1 cellular context compared by ENCODE assay signal in the genomic region with DNA sequence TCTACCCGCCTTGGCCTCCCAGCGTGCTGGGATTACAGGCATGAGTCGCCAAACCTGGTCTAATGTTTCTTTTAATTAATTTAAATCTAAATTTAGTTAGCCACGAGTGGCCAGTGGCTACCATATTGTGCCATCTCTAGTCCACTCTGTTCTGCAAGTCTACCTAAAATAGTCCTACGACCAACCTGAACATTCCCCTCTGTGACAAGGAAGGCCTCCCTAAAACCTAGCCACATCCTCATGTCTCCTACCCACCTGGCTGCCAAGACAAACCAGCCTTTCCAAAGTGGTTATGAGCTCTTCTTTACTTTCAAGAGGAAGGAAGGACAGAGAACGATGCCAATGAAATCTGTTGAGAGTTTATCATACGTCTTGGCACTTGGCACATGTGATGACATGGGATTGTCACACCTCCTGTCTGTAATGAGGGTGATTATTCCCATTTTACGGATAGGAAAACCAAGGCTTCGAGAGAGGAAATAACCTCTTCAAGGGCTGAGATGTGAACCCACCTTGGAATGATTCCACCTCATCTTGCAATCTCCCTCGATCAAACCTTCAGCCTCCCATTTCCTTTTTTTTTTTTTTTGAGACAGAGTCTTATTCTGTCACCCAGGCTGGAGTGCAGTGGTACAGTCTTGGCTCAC.
A peak's percentile ranks its signal among the peaks of the same experiment; 100 is the strongest.
TF ChIP-seq lines count a peak whose summit lies in the region.

No MANE protein-coding gene starts in this region.

TF ChIP-seq in HepG2, 621 proteins besides CTCF, POLR2A, EP300 and RAD21:
- TF ChIP-seq HMG20B (CRISPR knock-in tag; conservative IDR thresholded peaks at IDR 0.05): no peak
- peak; percentile 72 for TF ChIP-seq ZNF629 (CRISPR knock-in tag; conservative IDR thresholded peaks at IDR 0.05)
